ENCODE assay signal across 15 cellular contexts in genomic region chr22:35050038-35050437, GRCh38. TPM values are rescaled to one million over a fixed set of nuclear protein-coding genes. Genes with fewer than 3 reads are reported as not detected.
"Had no signal": no experiment of that assay in that cellular context is flagged by ENCODE, and none has a peak within 500 bp of the region (broad histone marks: within the 10 kb centered on the region; RNA-seq: fewer than 3 reads in every experiment).

No MANE protein-coding gene starts in this region.

RNA-seq across cellular contexts. Expression of gene ISX, which starts 15.9 kb away (rescaled TPM):
- total RNA-seq: naive thymus-derived CD8-positive, alpha-beta T cell; natural killer cell treated with Interleukin-12 subunit alpha and Interleukin-12 subunit beta and Interleukin-15 and Interleukin-18, amount 100 ng/mL, for 72 hours; neural crest cell; omental fat pad; osteocyte; posterior vena cava; pulmonary artery endothelial cell; right atrium auricular region; sciatic nerve; smooth muscle cell; spleen; suprapubic skin; testis; upper lobe of left lung; ureter had no signal
- polyA plus RNA-seq: naive thymus-derived CD8-positive, alpha-beta T cell; smooth muscle cell; spleen had no signal
